ENCODE assay signal across 29 cellular contexts in the genomic region with DNA sequence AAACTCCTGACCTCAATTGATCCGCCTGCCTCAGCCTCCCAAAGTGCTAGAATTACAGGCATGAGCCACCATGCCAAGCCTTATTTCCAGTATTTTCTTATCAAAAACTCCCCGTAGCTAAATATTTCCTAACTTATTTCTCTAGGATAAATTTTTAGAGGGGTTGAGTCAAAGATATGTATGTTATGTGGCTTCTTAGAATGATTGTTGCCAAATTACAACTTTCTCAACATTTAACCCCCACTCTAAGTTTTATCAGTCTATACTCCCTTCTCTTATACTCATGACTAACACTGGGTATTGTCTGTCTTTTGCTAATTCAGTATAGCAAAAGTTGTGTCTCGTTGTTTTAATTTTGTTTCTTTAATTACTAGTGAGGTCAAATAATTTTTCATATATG.
"Had no signal": no experiment of that assay in that cellular context is flagged by ENCODE, and none has a peak within 500 bp of the region (broad histone marks: within the 10 kb centered on the region; RNA-seq: fewer than 3 reads in every experiment).

No MANE protein-coding gene starts in this region.

- H3K27ac Mint-ChIP-seq: activated CD8-positive, alpha-beta T cell treated with anti-CD3 and anti-CD28 coated beads, Interleukin-2, amount 10 ng/mL, durations not matched to agents 7 days and 5 days; activated naive CD4-positive, alpha-beta T cell treated with anti-CD3 and anti-CD28 coated beads, Interleukin-2, amount 50 U/mL, for 24 hours; activated T-helper 1 cell treated with anti-CD3 and anti-CD28 coated beads, Interleukin-12 subunit alpha, Interleukin-12 subunit beta, Interleukin-2, Interleukin-4 antibody, amounts not matched to agents 30 ng/mL and 10 ng/mL and 1 ng/mL, durations not matched to agents 14 hours and 24 hours and 36 hours; T-helper 1 cell treated with Interleukin-12 subunit alpha and Interleukin-12 subunit beta and Interleukin-4 antibody, amounts not matched to agents 30 μg/mL and 1 μg/mL, for 36 hours had no signal

- H3K27me3 Mint-ChIP-seq: central memory CD8-positive, alpha-beta T cell had no signal

- H3K9me3 Mint-ChIP-seq: activated naive CD4-positive, alpha-beta T cell treated with anti-CD3 and anti-CD28 coated beads, Interleukin-2, amount 50 U/mL, for 24 hours; activated T-helper 1 cell treated with anti-CD3 and anti-CD28 coated beads, Interleukin-12 subunit alpha, Interleukin-12 subunit beta, Interleukin-2, Interleukin-4 antibody, amounts not matched to agents 30 ng/mL and 10 ng/mL and 1 ng/mL, durations not matched to agents 14 hours and 24 hours and 36 hours; central memory CD8-positive, alpha-beta T cell; T-helper 1 cell treated with Interleukin-12 subunit alpha and Interleukin-12 subunit beta and Interleukin-4 antibody, amounts not matched to agents 30 μg/mL and 1 μg/mL, for 36 hours had no signal

- ATAC-seq: activated CD8-positive, alpha-beta T cell treated with anti-CD3 and anti-CD28 coated beads, Interleukin-2, amount 10 ng/mL, durations not matched to agents 7 days and 5 days; body of pancreas; PC-3 had no signal

- DNase-seq: activated CD4-positive, alpha-beta T cell treated with anti-CD3 and anti-CD28 coated beads for 48 hours; activated CD4-positive, alpha-beta T cell treated with anti-CD3 and anti-CD28 coated beads, Interleukin-2, amount 50 U/mL, for 4 hours; activated CD4-positive, CD25-positive, alpha-beta regulatory T cell treated with anti-CD3 and anti-CD28 coated beads, Interleukin-2, amount 50 U/mL, for 72 hours; activated CD8-positive, alpha-beta memory T cell treated with anti-CD3 and anti-CD28 coated beads, Interleukin-2, amount 50 U/mL, for 48 hours; activated CD8-positive, alpha-beta T cell treated with anti-CD3 and anti-CD28 coated beads, Interleukin-2, amount 10 ng/mL, durations not matched to agents 7 days and 5 days; activated effector memory CD4-positive, alpha-beta T cell treated with Interleukin-2 at 50 U/mL for 16 hours; activated naive CD4-positive, alpha-beta T cell; activated T-cell treated with anti-CD3 and anti-CD28 coated beads, Interleukin-2, amount 50 U/mL, for 1 hour; amniotic stem cell; body of pancreas; KG1; MV-4-11; NCI-H1092 treated with DMSO at 0.1 percent for 48 hours; NCI-H1417 treated with DMSO at 0.1 percent for 48 hours; NCI-H1694; NCI-H2029; NCI-H2107; NCI-H2171 treated with DMSO at 0.1 percent for 48 hours; NCI-H345; NCI-H510A; NCI-H69; PC-3; SHP77 had no signal

- H3K4me3 ChIP-seq: ascending aorta, body of pancreas, SJSA1 had no signal

- H3K36me3 Mint-ChIP-seq: activated naive CD4-positive, alpha-beta T cell treated with anti-CD3 and anti-CD28 coated beads, Interleukin-2, amount 50 U/mL, for 24 hours had no signal

- H3K4me1 Mint-ChIP-seq: activated naive CD4-positive, alpha-beta T cell treated with anti-CD3 and anti-CD28 coated beads, Interleukin-2, amount 50 U/mL, for 24 hours; central memory CD8-positive, alpha-beta T cell had no signal

- H3K4me3 Mint-ChIP-seq: activated CD8-positive, alpha-beta T cell treated with anti-CD3 and anti-CD28 coated beads, Interleukin-2, amount 10 ng/mL, durations not matched to agents 7 days and 5 days; activated naive CD4-positive, alpha-beta T cell treated with anti-CD3 and anti-CD28 coated beads, Interleukin-2, amount 50 U/mL, for 24 hours; activated T-helper 1 cell treated with anti-CD3 and anti-CD28 coated beads, Interleukin-12 subunit alpha, Interleukin-12 subunit beta, Interleukin-2, Interleukin-4 antibody, amounts not matched to agents 30 ng/mL and 10 ng/mL and 1 ng/mL, durations not matched to agents 14 hours and 24 hours and 36 hours; central memory CD8-positive, alpha-beta T cell; T-helper 1 cell treated with Interleukin-12 subunit alpha and Interleukin-12 subunit beta and Interleukin-4 antibody, amounts not matched to agents 30 μg/mL and 1 μg/mL, for 36 hours had no signal
